ENCODE assay signal across 20 cellular contexts in genomic region chr1:15311122-15311822, GRCh38.
DNase-seq lines count a peak whose midpoint lies in the region; ATAC-seq, FAIRE-seq and TF ChIP-seq lines count a peak whose summit lies in the region.
"Had no signal": no experiment of that assay in that cellular context is flagged by ENCODE, and none has a peak within 500 bp of the region (broad histone marks: within the 10 kb centered on the region; RNA-seq: fewer than 3 reads in every experiment).

No MANE protein-coding gene starts in this region.

- H2BK5ac ChIP-seq in mesenchymal stem cell (ENCODE audit: low read depth, low read length, poor library complexity, severe bottlenecking), result no peak overlapping the region

- no peaks in the 10 kb centered on the region for H3K79me1 ChIP-seq in mesenchymal stem cell (replicated peaks; ENCODE audit: low read length, poor library complexity, severe bottlenecking)

- no peak overlapping the region for H3K4ac ChIP-seq in mesenchymal stem cell (ENCODE audit: low read depth in 1 of 2, low read length in 2 of 2)

- WGBS in HepG2 (ENCODE audit: low lambda C conversion rate), result 46% methylated on average over 10 of the region's 13 CpGs
- WGBS in right lobe of liver (ENCODE audit: insufficient coverage, low coverage, low lambda C conversion rate, missing lambda C conversion rate), result 82% methylated on average over 4 of the region's 13 CpGs
- 89% methylated on average over 12 of the region's 13 CpGs for WGBS in mesenchymal stem cell

- H3K18ac ChIP-seq in mesenchymal stem cell (ENCODE audit: low read depth in 1 of 2, low read length in 2 of 2), result no peak overlapping the region

- H4K8ac ChIP-seq in mesenchymal stem cell (ENCODE audit: low read length), result no peak overlapping the region

- no peak overlapping the region for H3K23ac ChIP-seq in mesenchymal stem cell (ENCODE audit: low read length in 2 of 2)

- no TSS peak for BruUV-seq in HepG2 (replicated peaks; lab: Mats Ljungman, UMichigan)

- H3K27ac ChIP-seq in HepG2 (ENCODE audit: extremely low read length, insufficient read depth, low read length), result no peak overlapping the region
- no peak overlapping the region for H3K27ac ChIP-seq in right lobe of liver
- no peak overlapping the region for H3K27ac ChIP-seq in mesenchymal stem cell (ENCODE audit: low read length, poor library complexity, severe bottlenecking)
- H3K27ac ChIP-seq: 22Rv1, BLaER1, C4-2B had no signal

- DNase-seq in HepG2 (ENCODE audit: low spot score), result no peak
- no peak for DNase-seq in right lobe of liver
- no peak for DNase-seq in mesenchymal stem cell
- DNase-seq in posterior vena cava (ENCODE audit: low spot score), result peak; percentile 50
- DNase-seq: Caco-2; CD4-positive, CD25-positive, alpha-beta regulatory T cell; CD8-positive, alpha-beta T cell; DMS153; DND-41; GOT3 had no signal

- TF ChIP-seq CTCF in HepG2 (CRISPR knock-in tag; IDR thresholded peaks at IDR 0.05) (no peak), right lobe of liver (IDR thresholded peaks at IDR 0.05) (no peak)

- ATAC-seq in HepG2, result no peak
- no peak for ATAC-seq in right lobe of liver
- no peak for ATAC-seq in HG03108 (IDR thresholded peaks at IDR 0.05; ENCODE audit: unreplicated experiment)
- no peak for ATAC-seq in GM19035 (IDR thresholded peaks at IDR 0.05; ENCODE audit: unreplicated experiment)
- ATAC-seq: CD8-positive, alpha-beta T cell had no signal

- H3K9ac ChIP-seq in HepG2 (ENCODE audit: insufficient read depth, low read depth, low read length), result no peak overlapping the region
- H3K9ac ChIP-seq in mesenchymal stem cell (ENCODE audit: low read length), result no peak overlapping the region
- H3K9ac ChIP-seq: BLaER1 had no signal

- no peak for FAIRE-seq in HepG2 (lab: Jason Lieb, UNC)
- FAIRE-seq: A204.1, G401.6, GM12892, H54 had no signal

- TF ChIP-seq EP300 in HepG2 (IDR thresholded peaks at IDR 0.05; ENCODE audit: low read depth in 2 of 2, low read length in 2 of 2), result no peak
- no peak for TF ChIP-seq EP300 in HepG2 (CRISPR knock-in tag; IDR thresholded peaks at IDR 0.05; ENCODE audit: borderline replicate concordance)

- intact Hi-C loops in HepG2 (cut with micrococcal nuclease; ENCODE audit: unreplicated experiment) (no loop called here), right lobe of liver (cut with DNase I) (no loop called here), posterior vena cava (cut with DNase I) (no loop called here)

- H2AFZ ChIP-seq in HepG2 (ENCODE audit: low read length), result no peak overlapping the region
- H2AFZ ChIP-seq in mesenchymal stem cell (ENCODE audit: low read depth, low read length), result peak overlapping the region; percentile 44

- H4K20me1 ChIP-seq in HepG2 (ENCODE audit: insufficient read depth, low read length), result no peaks in the 10 kb centered on the region
- H4K20me1 ChIP-seq: BLaER1 had no signal

- H3K4me3 ChIP-seq in HepG2 (replicated peaks in 1 of 3; ENCODE audit: insufficient read depth in 1 of 3, low read depth in 2 of 3, low read length in 3 of 3), result no peak overlapping the region
- no peak overlapping the region for H3K4me3 ChIP-seq in right lobe of liver
- H3K4me3 ChIP-seq in mesenchymal stem cell (ENCODE audit: insufficient read depth in 1 of 2, low read depth in 1 of 2, low read length in 2 of 2), result no peak overlapping the region
- H3K4me3 ChIP-seq: BLaER1, HAP-1 had no signal

- H3K9me3 ChIP-seq in HepG2 (ENCODE audit: low read length), result no peaks in the 10 kb centered on the region
- no peaks in the 10 kb centered on the region for H3K9me3 ChIP-seq in right lobe of liver
- peaks cover 18% of the 10 kb centered on the region for H3K9me3 ChIP-seq in mesenchymal stem cell (ENCODE audit: control insufficient read depth, low read length)
- H3K9me3 ChIP-seq: Caco-2, HAP-1 had no signal

- H2BK12ac ChIP-seq in mesenchymal stem cell (ENCODE audit: low read length in 2 of 2), result no peak overlapping the region

- no peak overlapping the region for H4K91ac ChIP-seq in mesenchymal stem cell (ENCODE audit: low read length)

- H2AK5ac ChIP-seq in mesenchymal stem cell (ENCODE audit: low read length, severe bottlenecking), result no peak overlapping the region

- H3K36me3 ChIP-seq in HepG2 (replicated peaks in 1 of 2; ENCODE audit: control insufficient read depth in 1 of 2, insufficient read depth in 2 of 2, low read length in 2 of 2) (no peaks in the 10 kb centered on the region), right lobe of liver (no peaks in the 10 kb centered on the region), mesenchymal stem cell (ENCODE audit: control insufficient read depth in 1 of 2, insufficient read depth in 2 of 2, low read depth in 1 of 2, low read length in 2 of 2) (no peaks in the 10 kb centered on the region)
- H3K36me3 ChIP-seq: BLaER1, HAP-1 had no signal

- no peaks in the 10 kb centered on the region for H3K79me2 ChIP-seq in HepG2 (ENCODE audit: insufficient read depth, low read length)

- H3K4me1 ChIP-seq in HepG2 (ENCODE audit: insufficient read depth, low read length) (peaks cover 19% of the 10 kb centered on the region), right lobe of liver (peaks cover 0 to 13% (median 3%) of the 10 kb centered on the region in 4 donors), mesenchymal stem cell (ENCODE audit: control insufficient read depth, insufficient read depth, low read depth, low read length) (peaks cover 2% of the 10 kb centered on the region)
- H3K4me1 ChIP-seq: BLaER1, HAP-1 had no signal

- POLR2A ChIA-PET in HepG2 (lab: Yijun Ruan, JAX), result interaction anchor here (1.3 kb wide), 1 partner anchor 110 kb away, joined by 3 read pairs; no protein-coding TSS in a partner anchor

- H3K27me3 ChIP-seq in HepG2 (ENCODE audit: control insufficient read depth in 1 of 2, insufficient read depth in 2 of 2, low read length in 2 of 2), result peaks cover 3 to 17% of the 10 kb centered on the region in 2 experiments; a peak in 3 of 5 replicates
- H3K27me3 ChIP-seq in right lobe of liver, result no peaks in the 10 kb centered on the region
- peaks cover 3 to 7% of the 10 kb centered on the region in 2 experiments for H3K27me3 ChIP-seq in mesenchymal stem cell (ENCODE audit: control insufficient read depth in 1 of 2, insufficient read depth in 1 of 2, low read length in 2 of 2)
- H3K27me3 ChIP-seq: BLaER1 had no signal

- H2BK15ac ChIP-seq in mesenchymal stem cell (ENCODE audit: low read depth, poor library complexity, severe bottlenecking), result no peak overlapping the region

- H2BK120ac ChIP-seq in mesenchymal stem cell (ENCODE audit: low read depth, low read length), result no peak overlapping the region

- CTCF ChIA-PET in HepG2 (lab: Yijun Ruan, JAX; ENCODE audit: low intra/inter-chr PET ratio, low total read pairs), result no interaction called here

- TF ChIP-seq RAD21 in HepG2 (CRISPR knock-in tag; IDR thresholded peaks at IDR 0.05), result no peak

- in situ Hi-C loops in HepG2 (cut with HindIII; ENCODE audit: extremely low pct_ligation_motif_present, low pct_unique_long_range_greater_than_20kb), result loop anchor here (5.0 kb wide), 1 partner anchor 109 kb away; no protein-coding TSS in a partner anchor

- TF ChIP-seq POLR2A in HepG2 (IDR thresholded peaks at IDR 0.05; ENCODE audit: insufficient read depth in 1 of 2, low read depth in 2 of 2, low read length in 2 of 2) (no peak), right lobe of liver (IDR thresholded peaks at IDR 0.05) (no peak)

- H3K4me2 ChIP-seq in HepG2 (ENCODE audit: low read depth, low read length) (no peak overlapping the region), mesenchymal stem cell (ENCODE audit: low read length, poor library complexity, severe bottlenecking) (no peak overlapping the region)
- H3K4me2 ChIP-seq: BLaER1 had no signal

- H3K14ac ChIP-seq in mesenchymal stem cell (ENCODE audit: low read length in 2 of 2), result no peak overlapping the region

TF ChIP-seq in HepG2, 621 proteins besides CTCF, POLR2A, EP300 and RAD21:
- TF ChIP-seq ASH2L (IDR thresholded peaks at IDR 0.05; ENCODE audit: insufficient read length, low read depth, low read length) (no peak), CEBPB (IDR thresholded peaks at IDR 0.05; ENCODE audit: borderline replicate concordance, low read depth, low read length) (peak; percentile 79)
